Comparison of ENCODE assay signal across 11 cellular contexts in the genomic region with DNA sequence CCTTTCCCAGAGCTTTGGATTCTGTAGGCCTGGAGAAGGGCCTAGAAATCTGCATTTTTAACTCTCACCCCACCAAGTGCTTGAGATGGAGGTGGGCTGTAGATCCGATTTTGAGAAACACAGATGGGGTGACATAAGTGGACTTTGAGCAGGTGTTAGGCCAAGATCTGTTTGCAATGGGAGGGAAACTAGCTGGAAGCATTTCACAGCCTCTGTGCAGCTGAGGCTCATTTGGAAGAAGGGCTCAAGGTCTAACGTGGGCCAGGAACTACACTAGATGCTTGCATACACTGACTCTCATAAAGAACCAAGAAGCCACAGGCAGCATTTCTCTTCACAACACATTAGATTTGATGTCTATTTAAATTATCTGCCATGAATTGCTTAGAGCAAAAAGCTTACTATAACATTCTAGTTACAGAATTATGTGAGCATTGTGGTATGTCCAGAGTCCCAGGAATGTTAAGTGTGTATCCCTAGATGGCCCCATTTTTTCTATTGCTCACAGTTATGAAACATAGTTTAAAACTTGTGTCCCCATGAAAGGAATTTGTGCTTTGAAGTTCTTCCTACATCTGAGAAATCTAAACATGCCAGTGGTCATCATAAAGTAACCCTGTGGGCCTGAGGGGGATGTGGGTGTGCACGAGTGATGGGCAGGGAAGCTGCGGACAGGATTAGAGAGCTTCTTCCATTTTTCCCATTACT.
A peak's percentile ranks its signal among the peaks of the same experiment; 100 is the strongest.
DNase-seq lines count a peak whose midpoint lies in the region; ATAC-seq and TF ChIP-seq lines count a peak whose summit lies in the region.
"Had no signal": no experiment of that assay in that cellular context is flagged by ENCODE, and none has a peak within 500 bp of the region (broad histone marks: within the 10 kb centered on the region; RNA-seq: fewer than 3 reads in every experiment).

No MANE protein-coding gene starts in this region.

- 21 to 24% methylated on average over 4 of the region's 4 CpGs for WGBS in GM23248 (ENCODE audit: low coverage in 1 of 2, low lambda C conversion rate in 2 of 2, missing lambda C conversion rate in 2 of 2), 2 experiments
- WGBS in mesodermal cell (ENCODE audit: insufficient coverage in 2 of 2), 2 experiments = 100% methylated on average over 1 of the region's 4 CpGs; no CpG with 5 or more reads in 1 of the 2 experiments

- H3K9me2 ChIP-seq in GM23248 (ENCODE audit: insufficient read depth) = no peaks in the 10 kb centered on the region

- H3K9me3 ChIP-seq in AG04450 (ENCODE audit: control insufficient read depth, insufficient read depth, low read length) (no peaks in the 10 kb centered on the region; the same call in 1 of the 2 replicates), GM23248 (ENCODE audit: low read depth) (no peaks in the 10 kb centered on the region), mesodermal cell (ENCODE audit: control insufficient read depth, low read length) (no peaks in the 10 kb centered on the region)
- H3K9me3 ChIP-seq: esophagus muscularis mucosa had no signal

- TF ChIP-seq CTCF in AG04450 (IDR thresholded peaks at IDR 0.05; ENCODE audit: low read depth, low read length) = no peak
- TF ChIP-seq CTCF in brain microvascular endothelial cell (IDR thresholded peaks at IDR 0.05; ENCODE audit: low read depth, low read length, missing control alignments) = no peak

- in situ Hi-C loops in GM23248 (cut with MboI) = no loop called here
- in situ Hi-C loops in brain microvascular endothelial cell (cut with HindIII; ENCODE audit: low pct_ligation_motif_present, low sequenced_read_pairs) = no loop called here

- no peaks in the 10 kb centered on the region for H3K27me3 ChIP-seq in AG04450 (ENCODE audit: control insufficient read depth, insufficient read depth, low read length)
- no peaks in the 10 kb centered on the region for H3K27me3 ChIP-seq in GM23248 (replicated peaks; ENCODE audit: insufficient read depth)
- H3K27me3 ChIP-seq in brain microvascular endothelial cell (replicated peaks) = no peaks in the 10 kb centered on the region
- H3K27me3 ChIP-seq: esophagus muscularis mucosa had no signal

- POLR2A ChIA-PET in AG04450 (lab: Yijun Ruan, JAX) = interaction anchor here (1.0 to 2.0 kb wide), 8 partner anchors 9 to 156 kb away, joined by 3 to 5 read pairs (median 4); no protein-coding TSS in a partner anchor

- peak overlapping the region; percentile 52 for H3K4me2 ChIP-seq in GM23248 (ENCODE audit: unreplicated experiment)

- H2AFZ ChIP-seq in GM23248 = no peak overlapping the region

- H3K4me3 ChIP-seq in AG04450 (ENCODE audit: low read depth, low read length) (no peak overlapping the region), GM23248 (no peak overlapping the region), brain microvascular endothelial cell (ENCODE audit: low read depth, low read length) (no peak overlapping the region), mesodermal cell (ENCODE audit: extremely low read depth, insufficient read depth, low read length, poor library complexity, severe bottlenecking) (no peak overlapping the region)
- H3K4me3 ChIP-seq: esophagus muscularis mucosa had no signal

- CTCF ChIA-PET in AG04450 (lab: Charles Lee) = interaction anchor here (0.6 to 1.8 kb wide), 6 partner anchors 14 to 57 kb away, joined by 3 to 8 read pairs (median 4); no protein-coding TSS in a partner anchor

- DNase-seq in AG04450 (ENCODE audit: low read depth, low spot score) (peak; percentile 61), GM23248 (peak; percentile 88), brain microvascular endothelial cell (peak; percentile 82), cortex of kidney (lab: John Stamatoyannopoulos, UW) (no peak), DMS114 treated with DMSO at 0.1 percent for 48 hours (lab: John Stamatoyannopoulos, UW; ENCODE audit: unreplicated experiment) (no peak), superior temporal gyrus (ENCODE audit: extremely low spot score) (no peak)
- DNase-seq: activated CD4-positive, alpha-beta T cell treated with anti-CD3 and anti-CD28 coated beads for 48 hours; anterior cingulate cortex had no signal

- peaks cover 54% of the 10 kb centered on the region for H3F3A ChIP-seq in GM23248 (ENCODE audit: insufficient read depth)

- H3K4me1 ChIP-seq in GM23248 (ENCODE audit: insufficient read depth) (peaks cover 64% of the 10 kb centered on the region), mesodermal cell (ENCODE audit: control insufficient read depth, insufficient read depth, low read length, poor library complexity, severe bottlenecking) (peaks cover 8% of the 10 kb centered on the region)

- H4K20me1 ChIP-seq in GM23248 (ENCODE audit: insufficient read depth) = no peaks in the 10 kb centered on the region

- H3K9ac ChIP-seq in GM23248 = peak overlapping the region; percentile 80

- peak overlapping the region; percentile 62 for H3K27ac ChIP-seq in AG04450 (ENCODE audit: low read depth, low read length)
- peak overlapping the region; percentile 97 for H3K27ac ChIP-seq in GM23248
- H3K27ac ChIP-seq in brain microvascular endothelial cell = peak overlapping the region; percentile 83
- H3K27ac ChIP-seq in mesodermal cell (ENCODE audit: low read depth, low read length, severe bottlenecking) = peak overlapping the region; percentile 36

- no peak for ATAC-seq in GM19395 (IDR thresholded peaks at IDR 0.05; ENCODE audit: unreplicated experiment)

- H3K79me2 ChIP-seq in GM23248 (ENCODE audit: insufficient read depth) = no peaks in the 10 kb centered on the region

- H3K36me3 ChIP-seq in GM23248 (ENCODE audit: low read depth) (no peaks in the 10 kb centered on the region), brain microvascular endothelial cell (replicated peaks) (no peaks in the 10 kb centered on the region), mesodermal cell (ENCODE audit: control insufficient read depth, insufficient read depth, low read length) (no peaks in the 10 kb centered on the region)
- H3K36me3 ChIP-seq: esophagus muscularis mucosa had no signal

Comparison
In these comparisons a context has a peak if more than half of its experiments do, and no peak if none do; other contexts are left out.
1. DNase-seq: peak in AG04450 (single experiment), GM23248 (single experiment) and brain microvascular endothelial cell (single experiment); none in cortex of kidney (single experiment), DMS114 treated with DMSO at 0.1 percent for 48 hours (single experiment) and superior temporal gyrus (single experiment).
2. H3K27ac ChIP-seq: peak in every context shown above with its lines; median percentile 97 in GM23248; 83 in brain microvascular endothelial cell; 62 in AG04450; 36 in mesodermal cell.